In the genomic region with DNA sequence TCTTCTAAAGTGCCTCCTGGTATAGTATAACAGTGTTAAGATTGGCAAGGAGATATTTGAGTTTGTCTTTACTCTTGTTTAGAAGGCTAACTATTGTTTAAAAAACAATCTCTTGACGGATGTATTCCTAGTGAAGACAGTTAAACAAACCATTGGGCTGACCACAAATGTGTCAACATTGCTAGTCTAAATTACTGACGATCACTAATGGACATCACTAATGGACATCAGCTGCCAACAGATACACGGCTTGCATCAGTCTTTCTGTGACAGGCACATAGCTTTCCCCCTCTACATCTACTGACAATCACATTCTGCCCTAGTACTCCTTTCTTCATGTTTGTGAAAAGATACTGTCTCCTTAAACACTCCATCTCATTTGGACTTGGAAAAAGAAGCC, we compare ENCODE assay signal across 18 cellular contexts.
"Had no signal": no experiment of that assay in that cellular context is flagged by ENCODE, and none has a peak within 500 bp of the region (broad histone marks: within the 10 kb centered on the region; RNA-seq: fewer than 3 reads in every experiment).

No MANE protein-coding gene starts in this region.

- H3K9me3 ChIP-seq: right atrium auricular region, thyroid gland had no signal

- H3K4me1 ChIP-seq: right atrium auricular region, thyroid gland had no signal

- FAIRE-seq: colon, frontal cortex, keratinocyte, TTC549 had no signal

- DNase-seq: activated CD4-positive, alpha-beta T cell treated with anti-CD3 and anti-CD28 coated beads, Interleukin-2, amount 10 ng/mL, durations not matched to agents 24 days and 14 days; activated CD4-positive, CD25-positive, alpha-beta regulatory T cell; activated CD8-positive, alpha-beta T cell treated with anti-CD3 and anti-CD28 coated beads, Interleukin-2, amount 10 ng/mL, durations not matched to agents 7 days and 5 days; activated naive CD4-positive, alpha-beta T cell treated with Interleukin-2 at 50 U/mL for 16 hours; activated naive CD8-positive, alpha-beta T cell treated with anti-CD3 and anti-CD28 coated beads, Interleukin-2, amount 10 ng/mL, durations not matched to agents 7 days and 5 days; activated T-cell treated with anti-CD3 and anti-CD28 coated beads, Interleukin-2, amount 50 U/mL, for 24 hours; anterior cingulate cortex; central memory CD4-positive, alpha-beta T cell; naive B cell; stimulated activated CD4-positive, alpha-beta T cell treated with anti-CD3 and anti-CD28 coated beads, Interleukin-2, amount 100 ng/mL, for 24 hours; stimulated activated naive CD4-positive, alpha-beta T cell treated with Interleukin-2 at 50 U/mL for 16 hours; thyroid gland had no signal

- H3K36me3 ChIP-seq: right atrium auricular region, thyroid gland had no signal

- H3K27me3 ChIP-seq: right atrium auricular region, thyroid gland had no signal

- H3K27ac ChIP-seq: right atrium auricular region, thyroid gland had no signal

- ATAC-seq: activated CD8-positive, alpha-beta T cell treated with anti-CD3 and anti-CD28 coated beads, Interleukin-2, amount 10 ng/mL, durations not matched to agents 7 days and 5 days; left lobe of liver had no signal

- H3K4me3 ChIP-seq: right atrium auricular region, thyroid gland had no signal
